1 cellular context compared by ENCODE assay signal in genomic region chr4:32010221-32010620, GRCh38.
TF ChIP-seq lines count a peak whose summit lies in the region.

No MANE protein-coding gene starts in this region.

TF ChIP-seq in WTC11, 78 proteins besides CTCF, POLR2A, EP300 and RAD21 (continued from another document):
- TF ChIP-seq FOXP4 (CRISPR knock-in tag; IDR thresholded peaks at IDR 0.05) (no peak), ZNF219 (CRISPR knock-in tag; IDR thresholded peaks at IDR 0.05; ENCODE audit: borderline replicate concordance) (no peak), ZSCAN18 (CRISPR knock-in tag; IDR thresholded peaks at IDR 0.05) (no peak), ERG (CRISPR knock-in tag; IDR thresholded peaks at IDR 0.05) (no peak), CDX4 (CRISPR knock-in tag; IDR thresholded peaks at IDR 0.05; ENCODE audit: borderline replicate concordance) (no peak)
